In genomic region chr2:12177052-12177994, GRCh38 we compare ENCODE assay signal across 8 cellular contexts.
A peak's percentile ranks its signal among the peaks of the same experiment; 100 is the strongest.
DNase-seq lines count a peak whose midpoint lies in the region; ATAC-seq and TF ChIP-seq lines count a peak whose summit lies in the region.

No MANE protein-coding gene starts in this region.

- H3K4me3 Mint-ChIP-seq in nephron, result no peak overlapping the region

- H3K36me3 ChIP-seq in endocrine pancreas (ENCODE audit: control insufficient read depth, insufficient read depth, low read length), result no peaks in the 10 kb centered on the region

- ATAC-seq in GM19395 (IDR thresholded peaks at IDR 0.05; ENCODE audit: unreplicated experiment), result peak; percentile 91
- ATAC-seq in HG03280 (IDR thresholded peaks at IDR 0.05; ENCODE audit: unreplicated experiment), result peak; percentile 85

- no peaks in the 10 kb centered on the region for H3K9me3 Mint-ChIP-seq in nephron

- H3K9me3 ChIP-seq in endocrine pancreas (ENCODE audit: control insufficient read depth, low read length), result no peaks in the 10 kb centered on the region

- H3K4me1 Mint-ChIP-seq in nephron, result peaks cover 70% of the 10 kb centered on the region

- peak overlapping the region; percentile 28 to 67 (median 40) for H3K27ac Mint-ChIP-seq in nephron

- no peaks in the 10 kb centered on the region for H3K36me3 Mint-ChIP-seq in nephron (ENCODE audit: low read depth)

- peak; percentile 52 for DNase-seq in DMS153 treated with DMSO at 0.1 percent for 48 hours (lab: John Stamatoyannopoulos, UW; ENCODE audit: unreplicated experiment)
- peak; percentile 85 to 87 for DNase-seq in SHP77 (lab: John Stamatoyannopoulos, UW)
- DNase-seq in NCI-H187 treated with DMSO at 0.1 percent for 48 hours (lab: John Stamatoyannopoulos, UW), result no peak
- DNase-seq in DMS114 treated with DMSO at 0.1 percent for 48 hours (lab: John Stamatoyannopoulos, UW; ENCODE audit: unreplicated experiment), result no peak

- no peaks in the 10 kb centered on the region for H3K27me3 ChIP-seq in endocrine pancreas (ENCODE audit: control insufficient read depth, insufficient read depth, low read length)

- peak overlapping the region; percentile 22 for H3K4me3 ChIP-seq in endocrine pancreas (ENCODE audit: control insufficient read depth, insufficient read depth, low read length)

- H3K27me3 Mint-ChIP-seq in nephron (ENCODE audit: low read depth), result peaks cover 14% of the 10 kb centered on the region

- no peak overlapping the region for H3K9ac ChIP-seq in endocrine pancreas (ENCODE audit: control insufficient read depth, insufficient read depth, low read length)

- TF ChIP-seq CTCF in nephron (IDR thresholded peaks at IDR 0.05; ENCODE audit: unreplicated experiment in 3 of 3), result no peak

- peaks cover 4% of the 10 kb centered on the region for H3K4me1 ChIP-seq in endocrine pancreas (ENCODE audit: control insufficient read depth, insufficient read depth, low read length)

Comparison
In these comparisons a context has a peak if more than half of its experiments do, and no peak if none do; other contexts are left out.
1. DNase-seq: peak in DMS153 treated with DMSO at 0.1 percent for 48 hours (single experiment) and SHP77 (2 of 2); none in NCI-H187 treated with DMSO at 0.1 percent for 48 hours (single experiment) and DMS114 treated with DMSO at 0.1 percent for 48 hours (single experiment).